18 cellular contexts compared by ENCODE assay signal in genomic region chr17:69455040-69455439, GRCh38. TPM values are rescaled to one million over a fixed set of nuclear protein-coding genes. Genes with fewer than 3 reads are reported as not detected.
DNase-seq lines count a peak whose midpoint lies in the region; ATAC-seq and TF ChIP-seq lines count a peak whose summit lies in the region.
"Had no signal": no experiment of that assay in that cellular context is flagged by ENCODE, and none has a peak within 500 bp of the region (broad histone marks: within the 10 kb centered on the region; RNA-seq: fewer than 3 reads in every experiment).

No MANE protein-coding gene starts in this region.

- H3K4me3 ChIP-seq in BLaER1 treated with 17β-estradiol and CSF1 and Interleukin-3, amounts not matched to agents 10 nM and 100 nM, result no peak overlapping the region
- H3K4me3 ChIP-seq in gastrocnemius medialis, result no peak overlapping the region
- H3K4me3 ChIP-seq: GM23248 had no signal

- H3K36me3 ChIP-seq in BLaER1 treated with 17β-estradiol and CSF1 and Interleukin-3, amounts not matched to agents 10 nM and 100 nM, result no peaks in the 10 kb centered on the region
- H3K36me3 ChIP-seq in gastrocnemius medialis, result no peaks in the 10 kb centered on the region

- no peak overlapping the region for H3K27ac ChIP-seq in BLaER1 treated with 17β-estradiol and CSF1 and Interleukin-3, amounts not matched to agents 10 nM and 100 nM
- peak overlapping the region; percentile 77 to 97 (median 86) for H3K27ac ChIP-seq in gastrocnemius medialis
- H3K27ac ChIP-seq: GM23248 had no signal

- DNase-seq in NCI-H82 (lab: John Stamatoyannopoulos, UW) (peak; percentile 55), WTC11 (ENCODE audit: low spot score) (no peak), gastrocnemius medialis (no peak), AG20443 (ENCODE audit: low spot score) (no peak)
- DNase-seq in effector CD4-positive, alpha-beta T cell, result no peak
- DNase-seq: C1 segment of cervical spinal cord; Calu3; CD4-positive, alpha-beta memory T cell; COR-L47; DMS53; DMS79 treated with DMSO at 0.1 percent for 48 hours; GF-D8; GM23248; H7; HFFc6 had no signal

- H3K27me3 ChIP-seq in BLaER1 treated with 17β-estradiol and CSF1 and Interleukin-3, amounts not matched to agents 10 nM and 100 nM, result peaks cover 0 to 6% (median 0%) of the 10 kb centered on the region in 11 experiments; a peak in 1 of 22 replicates
- H3K27me3 ChIP-seq in gastrocnemius medialis, result no peaks in the 10 kb centered on the region

- TF ChIP-seq CTCF in WTC11 (IDR thresholded peaks at IDR 0.05), result no peak
- no peak for TF ChIP-seq CTCF in gastrocnemius medialis (IDR thresholded peaks at IDR 0.05 in 4 of 5, conservative IDR thresholded peaks at IDR 0.05 in 1 of 5)

- H3K27ac Mint-ChIP-seq in WTC11, result peak overlapping the region; percentile 72; the same call in 1 of the 2 replicates
- H3K27ac Mint-ChIP-seq: B cell; CD4-positive, alpha-beta memory T cell; HFFc6 had no signal

- H3K4me1 ChIP-seq in BLaER1 treated with 17β-estradiol and CSF1 and Interleukin-3, amounts not matched to agents 10 nM and 100 nM, result peaks cover 8 to 76% (median 52%) of the 10 kb centered on the region in 10 experiments; a peak in 18 of 20 replicates
- H3K4me1 ChIP-seq in gastrocnemius medialis, result peaks cover 37 to 45% of the 10 kb centered on the region in 2 donors

- ATAC-seq in WTC11 (no peak), gastrocnemius medialis (no peak), GM21360 (IDR thresholded peaks at IDR 0.05; ENCODE audit: unreplicated experiment) (no peak)

- H3K36me3 Mint-ChIP-seq in WTC11, result peaks cover 4% of the 10 kb centered on the region

- CTCF ChIA-PET in WTC11 (lab: Charles Lee), result interaction anchor here (0.6 kb wide), 1 partner anchor 35 kb away, joined by 4 read pairs; no protein-coding TSS in a partner anchor

- no peak overlapping the region for H3K4me3 Mint-ChIP-seq in WTC11
- H3K4me3 Mint-ChIP-seq: B cell; CD4-positive, alpha-beta memory T cell; HFFc6 had no signal

- intact Hi-C loops in gastrocnemius medialis (cut with DNase I; ENCODE audit: low total_unique reads), result no loop called here

- H4K20me1 ChIP-seq in BLaER1 treated with 17β-estradiol and CSF1 and Interleukin-3, amounts not matched to agents 10 nM and 100 nM, result peaks cover 0 to 7% (median 0%) of the 10 kb centered on the region in 11 experiments; a peak in 1 of 22 replicates

- TF ChIP-seq POLR2A in gastrocnemius medialis (IDR thresholded peaks at IDR 0.05), result no peak

- H3K9me3 Mint-ChIP-seq in WTC11, result no peaks in the 10 kb centered on the region; the same call in 1 of the 2 replicates
- H3K9me3 Mint-ChIP-seq: CD4-positive, alpha-beta memory T cell had no signal

- POLR2A ChIA-PET in WTC11 (lab: Charles Lee), result no interaction called here

- H3K9ac ChIP-seq in BLaER1 treated with 17β-estradiol and CSF1 and Interleukin-3, amounts not matched to agents 10 nM and 100 nM, result no peak overlapping the region
- H3K9ac ChIP-seq: GM23248 had no signal

- H3K27me3 Mint-ChIP-seq in WTC11 (ENCODE audit: low read depth), result no peaks in the 10 kb centered on the region
- H3K27me3 Mint-ChIP-seq: B cell; CD4-positive, alpha-beta memory T cell had no signal

- peaks cover 83% of the 10 kb centered on the region for H3K4me1 Mint-ChIP-seq in WTC11

- H3K9me3 ChIP-seq in BLaER1 treated with 17β-estradiol and CSF1 and Interleukin-3, amounts not matched to agents 10 nM and 100 nM (replicated peaks in 1 of 11), result peaks cover 0 to 4% (median 0%) of the 10 kb centered on the region in 11 experiments; a peak in 2 of 22 replicates
- no peaks in the 10 kb centered on the region for H3K9me3 ChIP-seq in gastrocnemius medialis

- peak overlapping the region in 9 of 11 experiments; percentile 11 to 82 (median 60); a peak in 14 of 22 replicates for H3K4me2 ChIP-seq in BLaER1 treated with 17β-estradiol and CSF1 and Interleukin-3, amounts not matched to agents 10 nM and 100 nM

- in situ Hi-C loops in gastrocnemius medialis (cut with MboI; ENCODE audit: low sequenced_read_pairs in 4 of 4), result no loop called here

TF ChIP-seq in WTC11, 78 proteins besides CTCF, POLR2A, EP300 and RAD21:
- TF ChIP-seq JUN (CRISPR knock-in tag; IDR thresholded peaks at IDR 0.05), result no peak
- no peak for TF ChIP-seq HMGA2 (CRISPR knock-in tag; IDR thresholded peaks at IDR 0.05)

RNA-seq across cellular contexts. Expression of gene MAP2K6, which starts 40.5 kb away (rescaled TPM):
- 43.0 to 50.5 TPM (median 49.5 TPM) in 3 replicates for total RNA-seq in WTC11 (2021)
- total RNA-seq in gastrocnemius medialis, result 100 to 1,000 TPM in 3 of 4 donors, 10 to 100 TPM in 1; 35.1 to 351 (median 223) TPM

Comparison
In these comparisons a context has a peak if more than half of its experiments do, and no peak if none do; other contexts are left out.
1. H3K27ac ChIP-seq: peak in gastrocnemius medialis (4 of 4); none in BLaER1 treated with 17β-estradiol and CSF1 and Interleukin-3, amounts not matched to agents 10 nM and 100 nM (0 of 11).